ENCODE assay signal across 10 cellular contexts in genomic region chr1:101781437-101781836, GRCh38.
DNase-seq lines count a peak whose midpoint lies in the region; ATAC-seq, FAIRE-seq and TF ChIP-seq lines count a peak whose summit lies in the region.
"Had no signal": no experiment of that assay in that cellular context is flagged by ENCODE, and none has a peak within 500 bp of the region (broad histone marks: within the 10 kb centered on the region; RNA-seq: fewer than 3 reads in every experiment).

No MANE protein-coding gene starts in this region.

- H3K9me3 Mint-ChIP-seq in activated CD4-positive, alpha-beta memory T cell treated with anti-CD3 and anti-CD28 coated beads for 36 hours = no peaks in the 10 kb centered on the region

- no peaks in the 10 kb centered on the region for H3K27me3 Mint-ChIP-seq in activated CD4-positive, alpha-beta memory T cell treated with anti-CD3 and anti-CD28 coated beads for 36 hours

- no peaks in the 10 kb centered on the region for H3K36me3 Mint-ChIP-seq in activated CD4-positive, alpha-beta memory T cell treated with anti-CD3 and anti-CD28 coated beads for 36 hours
- H3K36me3 Mint-ChIP-seq: activated naive CD8-positive, alpha-beta T cell had no signal

- no peak for ATAC-seq in GM21423 (IDR thresholded peaks at IDR 0.05; ENCODE audit: unreplicated experiment)

- no peaks in the 10 kb centered on the region; the same call in 1 of the 2 replicates for H3K36me3 ChIP-seq in SK-N-MC (ENCODE audit: insufficient read depth, low read length)

- DNase-seq in GM12865 (ENCODE audit: low read depth) (peak; percentile 9), NCI-H1417 treated with DMSO at 0.1 percent for 48 hours (lab: John Stamatoyannopoulos, UW) (peak; percentile 52), SK-N-MC (ENCODE audit: low read depth, low spot score) (peak; percentile 28), medulla oblongata (ENCODE audit: extremely low spot score) (peak; percentile 7), D721Med (ENCODE audit: insufficient read length, low spot score) (no peak)
- DNase-seq in stimulated activated CD4-positive, alpha-beta T cell treated with anti-CD3 and anti-CD28 coated beads, Interleukin-1b, Interleukin-23, amount 100 ng/mL, for 48 hours = no peak
- no peak for DNase-seq in activated CD4-positive, alpha-beta memory T cell treated with anti-CD3 and anti-CD28 coated beads for 36 hours
- DNase-seq: occipital lobe had no signal

- CTCF ChIA-PET in activated CD4-positive, alpha-beta memory T cell treated with anti-CD3 and anti-CD28 coated beads for 36 hours (lab: Charles Lee) = interaction anchor here (0.6 kb wide), 1 partner anchor 275 kb away, joined by 3 read pairs; no protein-coding TSS in a partner anchor

- H3K27ac Mint-ChIP-seq in activated CD4-positive, alpha-beta memory T cell treated with anti-CD3 and anti-CD28 coated beads for 36 hours = no peak overlapping the region
- H3K27ac Mint-ChIP-seq: activated naive CD8-positive, alpha-beta T cell had no signal

- no peak overlapping the region for H3K4me3 Mint-ChIP-seq in activated CD4-positive, alpha-beta memory T cell treated with anti-CD3 and anti-CD28 coated beads for 36 hours
- H3K4me3 Mint-ChIP-seq: activated naive CD8-positive, alpha-beta T cell had no signal

- H3K9ac ChIP-seq in SK-N-MC (ENCODE audit: insufficient read length) = no peak overlapping the region

- FAIRE-seq in D721Med (lab: Jason Lieb, UNC) = no peak

- intact Hi-C loops in activated CD4-positive, alpha-beta memory T cell treated with anti-CD3 and anti-CD28 coated beads for 36 hours (cut with micrococcal nuclease) = no loop called here

- H3K4me3 ChIP-seq in GM12865 (ENCODE audit: low read depth, low read length) (no peak overlapping the region), SK-N-MC (no peak overlapping the region)

- TF ChIP-seq CTCF in GM12865 (IDR thresholded peaks at IDR 0.05; ENCODE audit: insufficient read depth, low read depth, low read length, missing control alignments) (no peak), D721Med (IDR thresholded peaks at IDR 0.05; ENCODE audit: insufficient read depth, missing control alignments) (no peak)

- H3K27ac ChIP-seq in SK-N-MC = peak overlapping the region; percentile 29; the same call in 1 of the 2 replicates

- no peaks in the 10 kb centered on the region for H3K9me3 ChIP-seq in SK-N-MC (ENCODE audit: low read depth, low read length)

- no peaks in the 10 kb centered on the region for H3K4me1 Mint-ChIP-seq in activated CD4-positive, alpha-beta memory T cell treated with anti-CD3 and anti-CD28 coated beads for 36 hours (ENCODE audit: low read depth)

- POLR2A ChIA-PET in activated CD4-positive, alpha-beta memory T cell treated with anti-CD3 and anti-CD28 coated beads for 36 hours (lab: Charles Lee) = no interaction called here

Comparison
In these comparisons a context has a peak if more than half of its experiments do, and no peak if none do; other contexts are left out.
1. DNase-seq: peak in GM12865 (single experiment), NCI-H1417 treated with DMSO at 0.1 percent for 48 hours (single experiment), SK-N-MC (single experiment) and medulla oblongata (single experiment); none in stimulated activated CD4-positive, alpha-beta T cell treated with anti-CD3 and anti-CD28 coated beads, Interleukin-1b, Interleukin-23, amount 100 ng/mL, for 48 hours (single experiment), activated CD4-positive, alpha-beta memory T cell treated with anti-CD3 and anti-CD28 coated beads for 36 hours (single experiment) and D721Med (single experiment).